Comparison of ENCODE assay signal across 14 cellular contexts in genomic region chr10:70223728-70224127, GRCh38.
"Had no signal": no experiment of that assay in that cellular context is flagged by ENCODE, and none has a peak within 500 bp of the region (broad histone marks: within the 10 kb centered on the region; RNA-seq: fewer than 3 reads in every experiment).

No MANE protein-coding gene starts in this region.

- H3K4me3 Mint-ChIP-seq: activated B cell treated with CpG ODN at 0.5 μM for 24 hours; activated CD4-positive, alpha-beta T cell treated with anti-CD3 and anti-CD28 coated beads, Interleukin-2, amount 10 ng/mL, durations not matched to agents 7 days and 5 days; activated naive CD4-positive, alpha-beta T cell treated with anti-CD3 and anti-CD28 coated beads, Interleukin-2, amount 10 ng/mL, durations not matched to agents 7 days and 5 days; endodermal cell; stimulated activated effector memory CD8-positive, alpha-beta T cell treated with anti-CD3 and anti-CD28 coated beads, Interleukin-12 subunit alpha, Interleukin-12 subunit beta, amount 100 ng/mL, for 72 hours; T-helper 17 cell had no signal

- H3K4me3 ChIP-seq: adrenal gland, dorsolateral prefrontal cortex, heart right ventricle, lung had no signal

- DNase-seq: activated B cell treated with CpG ODN at 0.5 μM for 24 hours; activated CD4-positive, alpha-beta T cell treated with anti-CD3 and anti-CD28 coated beads, Interleukin-2, amount 10 ng/mL, durations not matched to agents 7 days and 5 days; activated naive CD4-positive, alpha-beta T cell treated with anti-CD3 and anti-CD28 coated beads, Interleukin-2, amount 10 ng/mL, durations not matched to agents 7 days and 5 days; activated T-cell treated with anti-CD3 and anti-CD28 coated beads for 4 hours; adrenal gland; dorsolateral prefrontal cortex; endodermal cell; heart right ventricle; left colon; midbrain; T-helper 17 cell had no signal

- H3K27ac ChIP-seq: adrenal gland, heart right ventricle had no signal

- H3K27me3 Mint-ChIP-seq: activated B cell treated with CpG ODN at 0.5 μM for 24 hours; activated CD4-positive, alpha-beta T cell treated with anti-CD3 and anti-CD28 coated beads, Interleukin-2, amount 10 ng/mL, durations not matched to agents 7 days and 5 days; activated naive CD4-positive, alpha-beta T cell treated with anti-CD3 and anti-CD28 coated beads, Interleukin-2, amount 10 ng/mL, durations not matched to agents 7 days and 5 days; T-helper 17 cell had no signal

- H3K27me3 ChIP-seq: adrenal gland, dorsolateral prefrontal cortex, heart right ventricle had no signal

- H3K4me1 Mint-ChIP-seq: endodermal cell had no signal

- H3K36me3 ChIP-seq: adrenal gland had no signal

- H3K9me3 Mint-ChIP-seq: activated B cell treated with CpG ODN at 0.5 μM for 24 hours; activated CD4-positive, alpha-beta T cell treated with anti-CD3 and anti-CD28 coated beads, Interleukin-2, amount 10 ng/mL, durations not matched to agents 7 days and 5 days; activated naive CD4-positive, alpha-beta T cell treated with anti-CD3 and anti-CD28 coated beads, Interleukin-2, amount 10 ng/mL, durations not matched to agents 7 days and 5 days; activated T-helper 2 cell treated with anti-CD3 and anti-CD28 coated beads, Interferon-gamma antibody, Interleukin-2, Interleukin-4, amounts not matched to agents 10 μg/mL and 5 μg/mL and 100 μg/mL, durations not matched to agents 14 hours and 24 hours and 36 hours; endodermal cell; stimulated activated effector memory CD8-positive, alpha-beta T cell treated with anti-CD3 and anti-CD28 coated beads, Interleukin-12 subunit alpha, Interleukin-12 subunit beta, amount 100 ng/mL, for 72 hours had no signal

- H3K27ac Mint-ChIP-seq: activated B cell treated with CpG ODN at 0.5 μM for 24 hours; activated CD4-positive, alpha-beta T cell treated with anti-CD3 and anti-CD28 coated beads, Interleukin-2, amount 10 ng/mL, durations not matched to agents 7 days and 5 days; activated naive CD4-positive, alpha-beta T cell treated with anti-CD3 and anti-CD28 coated beads, Interleukin-2, amount 10 ng/mL, durations not matched to agents 7 days and 5 days; activated T-helper 2 cell treated with anti-CD3 and anti-CD28 coated beads, Interferon-gamma antibody, Interleukin-2, Interleukin-4, amounts not matched to agents 10 μg/mL and 5 μg/mL and 100 μg/mL, durations not matched to agents 14 hours and 24 hours and 36 hours; endodermal cell; T-helper 17 cell had no signal

- H3K9me3 ChIP-seq: adrenal gland, heart right ventricle had no signal

- ATAC-seq: heart right ventricle; left colon; stimulated activated effector memory CD8-positive, alpha-beta T cell treated with anti-CD3 and anti-CD28 coated beads, Interleukin-12 subunit alpha, Interleukin-12 subunit beta, amount 100 ng/mL, for 72 hours; T-helper 17 cell had no signal
